In the genomic region with DNA sequence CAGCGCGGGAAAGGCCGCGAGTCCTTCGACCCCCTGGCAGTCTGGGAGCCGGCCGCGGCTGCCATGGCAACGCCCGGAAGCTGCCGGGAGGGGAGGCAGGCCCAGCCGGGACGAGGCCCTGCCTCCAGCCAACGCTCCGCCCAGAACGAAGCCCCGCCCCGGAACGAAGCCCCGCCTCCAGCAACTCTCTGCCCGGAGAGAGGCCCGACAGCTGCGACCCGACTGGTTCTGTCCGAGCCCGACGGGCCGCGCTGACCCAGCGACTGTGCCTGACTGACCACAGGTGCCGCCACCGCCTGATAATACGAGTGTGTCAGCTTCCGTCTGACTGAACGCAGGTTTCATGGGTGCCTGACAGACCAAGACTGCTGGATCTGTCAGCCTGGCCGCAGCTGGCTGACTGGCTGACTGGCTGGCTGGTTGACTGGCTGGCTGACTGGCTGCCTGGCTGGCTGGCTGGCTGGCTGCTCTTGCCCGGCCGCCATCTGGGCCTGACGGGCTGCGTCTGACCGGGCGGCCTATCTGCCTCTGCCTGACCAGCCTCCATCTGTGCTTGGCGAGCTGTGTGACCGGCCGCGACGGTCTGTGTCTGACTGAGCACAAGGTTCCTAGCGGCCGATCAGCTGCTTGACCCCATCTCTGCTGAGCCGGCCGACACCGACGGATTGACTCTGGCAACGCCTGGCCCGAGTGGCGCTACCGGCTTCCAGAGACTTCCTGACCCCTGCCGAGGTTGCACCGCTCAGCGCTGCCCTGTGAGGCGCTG, we compare ENCODE assay signal across 8 cellular contexts.
DNase-seq lines count a peak whose midpoint lies in the region; ATAC-seq and TF ChIP-seq lines count a peak whose summit lies in the region.

No MANE protein-coding gene starts in this region.

- H3K4me3 ChIP-seq in fibroblast of pulmonary artery (replicated peaks; ENCODE audit: low read depth, low read length) = peak overlapping the region; percentile 57

- H3K4me3 Mint-ChIP-seq in nephron progenitor cell = peak overlapping the region; percentile 80

- TF ChIP-seq CTCF in fibroblast of pulmonary artery (IDR thresholded peaks at IDR 0.05; ENCODE audit: low read length, missing control alignments) (no peak), nephron progenitor cell (IDR thresholded peaks at IDR 0.05) (no peak)

- peak; percentile 94 for DNase-seq in DMS53 (lab: John Stamatoyannopoulos, UW)
- peak; percentile 91 for DNase-seq in RKO (ENCODE audit: low spot score)
- peak; percentile 90 for DNase-seq in activated T-helper 9 cell treated with anti-CD3 and anti-CD28 coated beads, Interleukin-2, amount 50 U/mL, for 16 hours (ENCODE audit: low read depth)
- peak; percentile 86 for DNase-seq in fibroblast of pulmonary artery (ENCODE audit: low read depth)
- DNase-seq in nephron progenitor cell = peak; percentile 99
- peak; percentile 96 for DNase-seq in stimulated activated naive CD8-positive, alpha-beta T cell treated with anti-CD3 and anti-CD28 coated beads, Interleukin-15, Interleukin-2, amounts not matched to agents 100 U/mL and 50 U/mL, for 24 hours

- H3K27me3 Mint-ChIP-seq in nephron progenitor cell (ENCODE audit: low read depth, poor library complexity) = peaks cover 28% of the 10 kb centered on the region

- H3K36me3 ChIP-seq in KOPT-K1 (ENCODE audit: insufficient read depth, low read length) = no peaks in the 10 kb centered on the region

- no peaks in the 10 kb centered on the region for H3K36me3 Mint-ChIP-seq in nephron progenitor cell (ENCODE audit: low read depth)

- H3K27ac ChIP-seq in KOPT-K1 (ENCODE audit: low read depth, low read length, poor library complexity, severe bottlenecking) = peak overlapping the region; percentile 21

- peak; percentile 94 for ATAC-seq in GM21723 (IDR thresholded peaks at IDR 0.05; ENCODE audit: unreplicated experiment)
- peak; percentile 96 for ATAC-seq in stimulated activated naive CD8-positive, alpha-beta T cell treated with anti-CD3 and anti-CD28 coated beads, Interleukin-15, Interleukin-2, amounts not matched to agents 100 U/mL and 50 U/mL, for 24 hours

- no peaks in the 10 kb centered on the region for H3K9me3 ChIP-seq in KOPT-K1 (ENCODE audit: insufficient read depth, low read length, poor library complexity, severe bottlenecking)

- H3K9me3 Mint-ChIP-seq in nephron progenitor cell = peaks cover 18% of the 10 kb centered on the region

- H3K4me1 Mint-ChIP-seq in nephron progenitor cell = peaks cover 13% of the 10 kb centered on the region

- no peak overlapping the region for H3K27ac Mint-ChIP-seq in nephron progenitor cell

Comparison
In these comparisons a context has a peak if more than half of its experiments do, and no peak if none do; other contexts are left out.
1. Peak in every context shown above with its lines: DNase-seq, ATAC-seq, H3K4me3 ChIP-seq and H3K27ac ChIP-seq.